15 cellular contexts compared by ENCODE assay signal in genomic region chr17:42270596-42270995, GRCh38. TPM values are rescaled to one million over a fixed set of nuclear protein-coding genes. Genes with fewer than 3 reads are reported as not detected.
DNase-seq lines count a peak whose midpoint lies in the region; ATAC-seq and TF ChIP-seq lines count a peak whose summit lies in the region.
"Had no signal": no experiment of that assay in that cellular context is flagged by ENCODE, and none has a peak within 500 bp of the region (broad histone marks: within the 10 kb centered on the region; RNA-seq: fewer than 3 reads in every experiment).

No MANE protein-coding gene starts in this region.

- peak overlapping the region; percentile 99 for H3K4me3 Mint-ChIP-seq in activated T-cell treated with anti-CD3 and anti-CD28 coated beads, Interleukin-2, amount 50 U/mL, for 4 hours

- peaks cover 80% of the 10 kb centered on the region for H3K4me1 Mint-ChIP-seq in activated T-cell treated with anti-CD3 and anti-CD28 coated beads, Interleukin-2, amount 50 U/mL, for 4 hours (ENCODE audit: low read depth)

- intact Hi-C loops in testis (cut with DNase I; ENCODE audit: low total_unique reads) = no loop called here

- no peaks in the 10 kb centered on the region for H3K27me3 ChIP-seq in testis

- H3K36me3 Mint-ChIP-seq in activated T-cell treated with anti-CD3 and anti-CD28 coated beads, Interleukin-2, amount 50 U/mL, for 4 hours (ENCODE audit: insufficient read depth) = peaks cover 21% of the 10 kb centered on the region

- peaks cover 23% of the 10 kb centered on the region for H3K4me1 ChIP-seq in testis

- peak overlapping the region; percentile 9 to 73 for H3K27ac ChIP-seq in testis

- no peak for TF ChIP-seq POLR2A in testis (IDR thresholded peaks at IDR 0.05)

- no peaks in the 10 kb centered on the region for H3K36me3 ChIP-seq in testis (ENCODE audit: low read depth, missing control alignments)

- H3K4me3 ChIP-seq in fibroblast of mammary gland (ENCODE audit: control insufficient read depth, low read depth, low read length) = no peak overlapping the region
- H3K4me3 ChIP-seq in testis = no peak overlapping the region

- peak; percentile 14 for DNase-seq in activated T-cell treated with anti-CD3 and anti-CD28 coated beads, Interleukin-2, amount 50 U/mL, for 1 hour
- DNase-seq in activated T-cell treated with anti-CD3 and anti-CD28 coated beads for 4 hours (no peak), fibroblast of mammary gland (ENCODE audit: low read depth) (peak; percentile 26), testis (peak; percentile 64), NCI-H1436 treated with DMSO at 0.1 percent for 48 hours (lab: John Stamatoyannopoulos, UW) (no peak)
- no peak for DNase-seq in activated T-cell treated with anti-CD3 and anti-CD28 coated beads, Interleukin-2, amount 50 U/mL, for 4 hours
- DNase-seq: ACHN; activated CD8-positive, alpha-beta memory T cell treated with anti-CD3 and anti-CD28 coated beads, Interleukin-2, amount 50 U/mL, for 48 hours; Calu3; cortex of kidney; NCI-H1417 treated with DMSO at 0.1 percent for 48 hours; SIG-M5 had no signal

- H3K9me3 Mint-ChIP-seq in activated T-cell treated with anti-CD3 and anti-CD28 coated beads, Interleukin-2, amount 50 U/mL, for 4 hours = no peaks in the 10 kb centered on the region

- no peak for TF ChIP-seq CTCF in fibroblast of mammary gland (conservative IDR thresholded peaks at IDR 0.05; ENCODE audit: control insufficient read depth, insufficient read depth, low read depth, low read length)
- no peak for TF ChIP-seq CTCF in testis (IDR thresholded peaks at IDR 0.05)

- no peaks in the 10 kb centered on the region for H3K27me3 Mint-ChIP-seq in activated T-cell treated with anti-CD3 and anti-CD28 coated beads, Interleukin-2, amount 50 U/mL, for 4 hours (ENCODE audit: low read depth)

- H3K9me3 ChIP-seq in testis = no peaks in the 10 kb centered on the region

- 31 to 37% methylated on average over 6 of the region's 6 CpGs for WGBS in testis, 2 donors

- ATAC-seq in activated T-cell treated with anti-CD3 and anti-CD28 coated beads, Interleukin-2, amount 50 U/mL, for 4 hours = no peak
- ATAC-seq in HG02840 (IDR thresholded peaks at IDR 0.05; ENCODE audit: low FRiP score, unreplicated experiment) (no peak), HG03442 (IDR thresholded peaks at IDR 0.05; ENCODE audit: unreplicated experiment) (no peak)
- ATAC-seq: esophagus mucosa had no signal

RNA-seq across cellular contexts. Expression of gene STAT5B, which starts 5.6 kb away (rescaled TPM):
- total RNA-seq in activated T-cell treated with anti-CD3 and anti-CD28 coated beads, Interleukin-2, amount 50 U/mL, for 4 hours = 10 to 100 TPM; 62.9 to 86.7 (median 71.9) TPM
- total RNA-seq in testis = 10 to 100 TPM; 65.9 to 81.5 TPM
- 66.0 TPM for polyA plus RNA-seq in testis (ENCODE audit: insufficient read depth, low read depth, low replicate concordance)

RNA-seq across cellular contexts. Expression of gene STAT5A, which starts 17.7 kb away (rescaled TPM):
- 100 to 1,000 TPM; 193 to 264 (median 220) TPM for total RNA-seq in activated T-cell treated with anti-CD3 and anti-CD28 coated beads, Interleukin-2, amount 50 U/mL, for 4 hours
- total RNA-seq in testis = 10 to 100 TPM; 27.8 to 37.0 TPM
- polyA plus RNA-seq in testis (ENCODE audit: insufficient read depth, low read depth, low replicate concordance) = 13.7 TPM

Comparison
In these comparisons a context has a peak if more than half of its experiments do, and no peak if none do; other contexts are left out.
1. DNase-seq: peak in activated T-cell treated with anti-CD3 and anti-CD28 coated beads, Interleukin-2, amount 50 U/mL, for 1 hour (single experiment), fibroblast of mammary gland (single experiment) and testis (single experiment); none in activated T-cell treated with anti-CD3 and anti-CD28 coated beads for 4 hours (single experiment), activated T-cell treated with anti-CD3 and anti-CD28 coated beads, Interleukin-2, amount 50 U/mL, for 4 hours (single experiment) and NCI-H1436 treated with DMSO at 0.1 percent for 48 hours (single experiment).
2. RNA of gene STAT5A, which starts 17.7 kb away (total RNA-seq): 193 to 264 TPM in activated T-cell treated with anti-CD3 and anti-CD28 coated beads, Interleukin-2, amount 50 U/mL, for 4 hours; 27.8 to 37.0 TPM in testis; every median in the first group is over 4 times any median in the second.